1 cellular context compared by ENCODE assay signal in the genomic region with DNA sequence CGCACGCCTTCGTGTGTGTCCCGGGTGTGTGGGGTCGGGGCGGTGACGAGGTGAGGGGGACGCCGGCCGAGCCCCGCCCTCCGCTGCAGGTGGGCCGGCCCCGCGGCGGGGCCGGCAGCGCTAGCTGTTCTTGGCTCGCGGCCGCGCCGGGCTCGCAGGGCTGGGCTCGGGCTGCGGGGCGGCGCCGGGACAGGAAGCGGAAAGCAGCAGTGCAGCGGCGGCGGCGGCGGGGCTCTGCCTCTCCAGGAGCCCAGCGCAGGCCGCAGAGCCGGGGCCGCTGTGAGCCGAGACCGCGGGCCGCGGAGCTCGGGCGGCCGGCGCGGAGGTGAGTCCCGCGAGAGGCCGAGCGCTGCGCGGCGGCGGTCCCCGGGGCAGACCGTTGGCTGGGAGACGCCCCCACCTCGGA.
TF ChIP-seq lines count a peak whose summit lies in the region.

VANGL1 (plus strand) TSS at position 209 of the 406 bp plus-strand sequence. CDS start 9,444 bp downstream, outside the sequence.

TF ChIP-seq in HepG2, 621 proteins besides CTCF, POLR2A, EP300 and RAD21 (continued from another document and continues in another):
- TF ChIP-seq, protein P1, sequence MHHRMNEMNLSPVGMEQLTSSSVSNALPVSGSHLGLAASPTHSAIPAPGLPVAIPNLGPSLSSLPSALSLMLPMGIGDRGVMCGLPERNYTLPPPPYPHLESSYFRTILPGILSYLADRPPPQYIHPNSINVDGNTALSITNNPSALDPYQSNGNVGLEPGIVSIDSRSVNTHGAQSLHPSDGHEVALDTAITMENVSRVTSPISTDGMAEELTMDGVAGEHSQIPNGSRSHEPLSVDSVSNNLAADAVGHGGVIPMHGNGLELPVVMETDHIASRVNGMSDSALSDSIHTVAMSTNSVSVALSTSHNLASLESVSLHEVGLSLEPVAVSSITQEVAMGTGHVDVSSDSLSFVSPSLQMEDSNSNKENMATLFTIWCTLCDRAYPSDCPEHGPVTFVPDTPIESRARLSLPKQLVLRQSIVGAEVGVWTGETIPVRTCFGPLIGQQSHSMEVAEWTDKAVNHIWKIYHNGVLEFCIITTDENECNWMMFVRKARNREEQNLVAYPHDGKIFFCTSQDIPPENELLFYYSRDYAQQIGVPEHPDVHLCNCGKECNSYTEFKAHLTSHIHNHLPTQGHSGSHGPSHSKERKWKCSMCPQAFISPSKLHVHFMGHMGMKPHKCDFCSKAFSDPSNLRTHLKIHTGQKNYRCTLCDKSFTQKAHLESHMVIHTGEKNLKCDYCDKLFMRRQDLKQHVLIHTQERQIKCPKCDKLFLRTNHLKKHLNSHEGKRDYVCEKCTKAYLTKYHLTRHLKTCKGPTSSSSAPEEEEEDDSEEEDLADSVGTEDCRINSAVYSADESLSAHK (CRISPR knock-in tag; IDR thresholded peaks at IDR 0.05; ENCODE audit: borderline replicate concordance): no peak
- no peak for TF ChIP-seq FOXA3 (CRISPR knock-in tag; IDR thresholded peaks at IDR 0.05)
- TF ChIP-seq SUZ12 (IDR thresholded peaks at IDR 0.05; ENCODE audit: low read depth, low read length): no peak
- no peak for TF ChIP-seq PPARG (CRISPR knock-in tag; conservative IDR thresholded peaks at IDR 0.05)
- no peak for TF ChIP-seq MTF2 (CRISPR knock-in tag; IDR thresholded peaks at IDR 0.05; ENCODE audit: borderline replicate concordance)
- TF ChIP-seq MAF1 (CRISPR knock-in tag; IDR thresholded peaks at IDR 0.05; ENCODE audit: borderline replicate concordance): no peak
- TF ChIP-seq PHF21A (CRISPR knock-in tag; IDR thresholded peaks at IDR 0.05): no peak
- TF ChIP-seq ZSCAN30 (CRISPR knock-in tag; IDR thresholded peaks at IDR 0.05): no peak
- no peak for TF ChIP-seq ATAD3A (CRISPR knock-in tag; IDR thresholded peaks at IDR 0.05)
- no peak for TF ChIP-seq ZNF550 (CRISPR knock-in tag; IDR thresholded peaks at IDR 0.05; ENCODE audit: borderline replicate concordance)
- 0 out of 2 replicates have a peak, but pooled peaks have one; percentile 1 for TF ChIP-seq ETV5 (CRISPR knock-in tag; IDR thresholded peaks at IDR 0.05; ENCODE audit: borderline replicate concordance)
- no peak for TF ChIP-seq ZNF556 (CRISPR knock-in tag; IDR thresholded peaks at IDR 0.05; ENCODE audit: borderline replicate concordance)
- TF ChIP-seq CHD2 (IDR thresholded peaks at IDR 0.05; ENCODE audit: low read depth, low read length): peak; percentile 88
- 0 out of 2 replicates have a peak, but pooled peaks have one; percentile 47 for TF ChIP-seq HOXA5 (CRISPR knock-in tag; IDR thresholded peaks at IDR 0.05)
- TF ChIP-seq RARG (CRISPR knock-in tag; IDR thresholded peaks at IDR 0.05; ENCODE audit: low read depth): no peak
- TF ChIP-seq KDM5A (IDR thresholded peaks at IDR 0.05; ENCODE audit: borderline replicate concordance, low read length): no peak
- no peak for TF ChIP-seq MTA1 (CRISPR knock-in tag; IDR thresholded peaks at IDR 0.05; ENCODE audit: borderline replicate concordance)
- no peak for TF ChIP-seq ZMYM2 (CRISPR knock-in tag; IDR thresholded peaks at IDR 0.05)
- TF ChIP-seq SIX1 (CRISPR knock-in tag; IDR thresholded peaks at IDR 0.05; ENCODE audit: borderline replicate concordance): no peak
- no peak for TF ChIP-seq MEIS1 (CRISPR knock-in tag; IDR thresholded peaks at IDR 0.05; ENCODE audit: borderline replicate concordance)
- no peak for TF ChIP-seq PRMT3 (CRISPR knock-in tag; IDR thresholded peaks at IDR 0.05; ENCODE audit: borderline replicate concordance, low read depth)
- no peak for TF ChIP-seq ZNF891 (CRISPR knock-in tag; IDR thresholded peaks at IDR 0.05)
- no peak for TF ChIP-seq PLRG1 (conservative IDR thresholded peaks at IDR 0.05)
- no peak for TF ChIP-seq TRIM24 (CRISPR knock-in tag; IDR thresholded peaks at IDR 0.05)
- TF ChIP-seq DBP (CRISPR knock-in tag; IDR thresholded peaks at IDR 0.05; ENCODE audit: not compliant biosample characterization): no peak
- no peak for TF ChIP-seq ISL2 (CRISPR knock-in tag; IDR thresholded peaks at IDR 0.05)
- no peak for TF ChIP-seq ZFP37 (CRISPR knock-in tag; IDR thresholded peaks at IDR 0.05; ENCODE audit: borderline replicate concordance)
- TF ChIP-seq SP4 (CRISPR knock-in tag; IDR thresholded peaks at IDR 0.05): 0 out of 2 replicates have a peak, but pooled peaks have one; percentile 10
- no peak for TF ChIP-seq SMYD3 (CRISPR knock-in tag; IDR thresholded peaks at IDR 0.05)
- TF ChIP-seq, protein P2, sequence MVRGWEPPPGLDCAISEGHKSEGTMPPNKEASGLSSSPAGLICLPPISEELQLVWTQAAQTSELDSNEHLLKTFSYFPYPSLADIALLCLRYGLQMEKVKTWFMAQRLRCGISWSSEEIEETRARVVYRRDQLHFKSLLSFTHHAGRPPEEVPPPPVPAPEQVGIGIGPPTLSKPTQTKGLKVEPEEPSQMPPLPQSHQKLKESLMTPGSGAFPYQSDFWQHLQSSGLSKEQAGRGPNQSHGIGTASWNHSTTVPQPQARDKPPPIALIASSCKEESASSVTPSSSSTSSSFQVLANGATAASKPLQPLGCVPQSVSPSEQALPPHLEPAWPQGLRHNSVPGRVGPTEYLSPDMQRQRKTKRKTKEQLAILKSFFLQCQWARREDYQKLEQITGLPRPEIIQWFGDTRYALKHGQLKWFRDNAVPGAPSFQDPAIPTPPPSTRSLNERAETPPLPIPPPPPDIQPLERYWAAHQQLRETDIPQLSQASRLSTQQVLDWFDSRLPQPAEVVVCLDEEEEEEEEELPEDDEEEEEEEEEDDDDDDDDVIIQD (CRISPR knock-in tag; IDR thresholded peaks at IDR 0.05; ENCODE audit: low read depth): no peak
- TF ChIP-seq NAIF1 (CRISPR knock-in tag; IDR thresholded peaks at IDR 0.05; ENCODE audit: borderline replicate concordance): no peak
- no peak for TF ChIP-seq ZNF709 (CRISPR knock-in tag; IDR thresholded peaks at IDR 0.05)
- no peak for TF ChIP-seq ZSCAN9 (CRISPR knock-in tag; IDR thresholded peaks at IDR 0.05; ENCODE audit: borderline replicate concordance)
- no peak for TF ChIP-seq ZNF816 (CRISPR knock-in tag; IDR thresholded peaks at IDR 0.05; ENCODE audit: borderline replicate concordance)
- no peak for TF ChIP-seq ZNF383 (CRISPR knock-in tag; IDR thresholded peaks at IDR 0.05; ENCODE audit: borderline replicate concordance)
- TF ChIP-seq, protein P3, sequence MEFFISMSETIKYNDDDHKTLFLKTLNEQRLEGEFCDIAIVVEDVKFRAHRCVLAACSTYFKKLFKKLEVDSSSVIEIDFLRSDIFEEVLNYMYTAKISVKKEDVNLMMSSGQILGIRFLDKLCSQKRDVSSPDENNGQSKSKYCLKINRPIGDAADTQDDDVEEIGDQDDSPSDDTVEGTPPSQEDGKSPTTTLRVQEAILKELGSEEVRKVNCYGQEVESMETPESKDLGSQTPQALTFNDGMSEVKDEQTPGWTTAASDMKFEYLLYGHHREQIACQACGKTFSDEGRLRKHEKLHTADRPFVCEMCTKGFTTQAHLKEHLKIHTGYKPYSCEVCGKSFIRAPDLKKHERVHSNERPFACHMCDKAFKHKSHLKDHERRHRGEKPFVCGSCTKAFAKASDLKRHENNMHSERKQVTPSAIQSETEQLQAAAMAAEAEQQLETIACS (CRISPR knock-in tag; IDR thresholded peaks at IDR 0.05): no peak
- TF ChIP-seq TRIM22 (IDR thresholded peaks at IDR 0.05): no peak
- no peak; the same call in 1 of the 2 replicates for TF ChIP-seq HOXA3 (CRISPR knock-in tag; IDR thresholded peaks at IDR 0.05)
- TF ChIP-seq ZNF317 (CRISPR knock-in tag; IDR thresholded peaks at IDR 0.05): no peak
- TF ChIP-seq ZBTB43 (CRISPR knock-in tag; conservative IDR thresholded peaks at IDR 0.05): peak; percentile 47; the same call in 1 of the 2 replicates
- no peak for TF ChIP-seq SKIL (CRISPR knock-in tag; IDR thresholded peaks at IDR 0.05; ENCODE audit: borderline replicate concordance)
- no peak for TF ChIP-seq NR2F6 (IDR thresholded peaks at IDR 0.05)
- TF ChIP-seq NR2F6 (CRISPR knock-in tag; IDR thresholded peaks at IDR 0.05): no peak
- TF ChIP-seq ZNF629 (CRISPR knock-in tag; conservative IDR thresholded peaks at IDR 0.05): no peak
- 0 out of 2 replicates have a peak, but pooled peaks have one; percentile 11 for TF ChIP-seq ERF (CRISPR knock-in tag; IDR thresholded peaks at IDR 0.05)
- TF ChIP-seq RFXANK (CRISPR knock-in tag; IDR thresholded peaks at IDR 0.05): no peak
- peak; percentile 3 for TF ChIP-seq RBM39 (IDR thresholded peaks at IDR 0.05; ENCODE audit: low read depth, low read length, poor library complexity, severe bottlenecking)
- no peak for TF ChIP-seq SALL2 (CRISPR knock-in tag; IDR thresholded peaks at IDR 0.05)
- no peak; the same call in 1 of the 2 replicates for TF ChIP-seq ZNF772 (CRISPR knock-in tag; IDR thresholded peaks at IDR 0.05)
- TF ChIP-seq, protein P4, sequence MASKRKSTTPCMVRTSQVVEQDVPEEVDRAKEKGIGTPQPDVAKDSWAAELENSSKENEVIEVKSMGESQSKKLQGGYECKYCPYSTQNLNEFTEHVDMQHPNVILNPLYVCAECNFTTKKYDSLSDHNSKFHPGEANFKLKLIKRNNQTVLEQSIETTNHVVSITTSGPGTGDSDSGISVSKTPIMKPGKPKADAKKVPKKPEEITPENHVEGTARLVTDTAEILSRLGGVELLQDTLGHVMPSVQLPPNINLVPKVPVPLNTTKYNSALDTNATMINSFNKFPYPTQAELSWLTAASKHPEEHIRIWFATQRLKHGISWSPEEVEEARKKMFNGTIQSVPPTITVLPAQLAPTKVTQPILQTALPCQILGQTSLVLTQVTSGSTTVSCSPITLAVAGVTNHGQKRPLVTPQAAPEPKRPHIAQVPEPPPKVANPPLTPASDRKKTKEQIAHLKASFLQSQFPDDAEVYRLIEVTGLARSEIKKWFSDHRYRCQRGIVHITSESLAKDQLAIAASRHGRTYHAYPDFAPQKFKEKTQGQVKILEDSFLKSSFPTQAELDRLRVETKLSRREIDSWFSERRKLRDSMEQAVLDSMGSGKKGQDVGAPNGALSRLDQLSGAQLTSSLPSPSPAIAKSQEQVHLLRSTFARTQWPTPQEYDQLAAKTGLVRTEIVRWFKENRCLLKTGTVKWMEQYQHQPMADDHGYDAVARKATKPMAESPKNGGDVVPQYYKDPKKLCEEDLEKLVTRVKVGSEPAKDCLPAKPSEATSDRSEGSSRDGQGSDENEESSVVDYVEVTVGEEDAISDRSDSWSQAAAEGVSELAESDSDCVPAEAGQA (IDR thresholded peaks at IDR 0.05; ENCODE audit: low read depth): no peak
- TF ChIP-seq, protein P4 (CRISPR knock-in tag; IDR thresholded peaks at IDR 0.05; ENCODE audit: borderline replicate concordance): no peak
